Comparison of ENCODE assay signal across 15 cellular contexts in the genomic region with DNA sequence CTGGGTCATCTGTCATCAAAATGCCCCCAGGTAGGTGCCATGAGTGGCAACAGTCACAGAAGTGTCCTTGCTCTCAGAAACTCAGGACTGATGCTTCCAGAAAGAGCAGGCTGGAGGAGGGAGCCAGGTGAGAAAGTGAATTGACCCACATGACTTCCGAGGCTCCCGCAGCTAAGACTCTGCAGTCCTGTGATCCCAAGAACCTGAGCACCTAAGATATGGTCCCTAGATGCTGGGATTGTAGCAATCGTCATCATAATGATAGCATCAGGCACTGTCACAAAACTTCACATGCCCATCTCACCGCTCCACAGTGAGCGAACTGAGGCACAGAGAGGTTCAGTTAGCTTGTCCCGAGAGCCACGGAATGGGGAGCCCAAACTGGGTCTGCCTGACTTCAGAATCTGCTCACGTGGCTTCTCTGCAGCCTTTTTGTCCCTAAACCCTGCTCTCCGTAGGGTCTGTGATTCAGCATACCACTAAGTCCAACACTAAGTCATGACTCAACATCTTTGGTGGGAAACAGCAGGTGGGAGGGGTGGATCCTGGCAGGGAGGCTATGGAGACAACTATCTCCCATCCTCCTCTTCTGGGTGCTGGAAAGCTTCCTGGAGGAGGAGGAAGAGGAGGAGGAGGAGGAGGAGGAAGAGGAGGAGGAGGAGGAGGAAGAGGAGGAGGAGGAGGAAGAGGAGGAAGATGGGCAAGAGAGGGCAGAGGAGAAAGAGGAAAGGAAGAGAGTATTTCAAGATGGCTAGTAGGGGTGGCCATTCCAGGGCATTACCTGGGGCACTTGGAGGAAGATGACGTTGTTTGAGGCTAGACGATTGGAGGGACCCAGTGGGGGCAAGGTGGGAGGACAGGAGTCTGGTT. TPM values are rescaled to one million over a fixed set of nuclear protein-coding genes. Genes with fewer than 3 reads are reported as not detected.
DNase-seq lines count a peak whose midpoint lies in the region; ATAC-seq and TF ChIP-seq lines count a peak whose summit lies in the region.
"Had no signal": no experiment of that assay in that cellular context is flagged by ENCODE, and none has a peak within 500 bp of the region (broad histone marks: within the 10 kb centered on the region; RNA-seq: fewer than 3 reads in every experiment).

No MANE protein-coding gene starts in this region.

- no peak overlapping the region for H2AK5ac ChIP-seq in H9 (ENCODE audit: insufficient read length, low read length)

- no peak for TF ChIP-seq CTCF in brain microvascular endothelial cell (IDR thresholded peaks at IDR 0.05; ENCODE audit: low read depth, low read length, missing control alignments)
- no peak for TF ChIP-seq CTCF in H9 (conservative IDR thresholded peaks at IDR 0.05)

- H3K27ac ChIP-seq in brain microvascular endothelial cell (no peak overlapping the region), H9 (ENCODE audit: insufficient read length, low read depth, low read length) (no peak overlapping the region)
- H3K27ac ChIP-seq: dorsolateral prefrontal cortex had no signal

- H3K4me1 ChIP-seq in H9 (ENCODE audit: insufficient read depth, low read length), result 0 out of 2 replicates have a peak, but pooled peaks cover 4% of the 10 kb centered on the region

- H2BK15ac ChIP-seq in H9 (ENCODE audit: low read depth, low read length), result no peak overlapping the region

- peaks cover 46 to 74% of the 10 kb centered on the region in 2 experiments for H3K4me1 Mint-ChIP-seq in H9

- no peaks in the 10 kb centered on the region for H3K9me3 ChIP-seq in H9 (ENCODE audit: control insufficient read depth, low read depth, low read length)

- no peak overlapping the region for H3K4me2 ChIP-seq in H9 (ENCODE audit: insufficient read depth, insufficient read length, low read length)

- H3T11ph ChIP-seq in H9 (ENCODE audit: low read length), result no peak overlapping the region

- no peak overlapping the region for H2BK20ac ChIP-seq in H9 (ENCODE audit: low read depth, low read length, poor library complexity, severe bottlenecking)

- no peak overlapping the region for H3K18ac ChIP-seq in H9 (ENCODE audit: insufficient read length, low read depth, low read length)

- H2BK12ac ChIP-seq in H9 (ENCODE audit: insufficient read length, low read depth, low read length), result no peak overlapping the region

- no peaks in the 10 kb centered on the region for H3K79me2 ChIP-seq in H9 (ENCODE audit: insufficient read depth, low read length)

- no peak overlapping the region for H2BK120ac ChIP-seq in H9 (ENCODE audit: low read depth, low read length, poor library complexity, severe bottlenecking)

- H4K8ac ChIP-seq in H9 (replicated peaks; ENCODE audit: insufficient read length, low read depth, low read length), result no peak overlapping the region

- H3K36me3 ChIP-seq in brain microvascular endothelial cell (replicated peaks), result no peaks in the 10 kb centered on the region

- H3K56ac ChIP-seq in H9 (ENCODE audit: insufficient read length, low read depth, low read length), result no peak overlapping the region

- H3K79me1 ChIP-seq in H9 (ENCODE audit: insufficient read depth, low read depth, low read length, poor library complexity, severe bottlenecking), result no peaks in the 10 kb centered on the region

- H3K27me3 ChIP-seq in brain microvascular endothelial cell (replicated peaks) (peaks cover 54% of the 10 kb centered on the region), H9 (ENCODE audit: insufficient read depth, low read length) (peaks cover 26% of the 10 kb centered on the region; the same call in 1 of the 2 replicates)

- H3K9me3 Mint-ChIP-seq in H9, result no peaks in the 10 kb centered on the region; a peak in 1 of 5 replicates
- H3K9me3 Mint-ChIP-seq: activated naive CD8-positive, alpha-beta T cell treated with anti-CD3 and anti-CD28 coated beads, Interleukin-2, amount 50 U/mL, for 24 hours; nephron progenitor cell had no signal

- no peak overlapping the region for H4K91ac ChIP-seq in H9 (ENCODE audit: insufficient read length, low read depth, low read length)

- no peak for ATAC-seq in HG03342 (IDR thresholded peaks at IDR 0.05; ENCODE audit: unreplicated experiment)
- ATAC-seq: activated CD4-positive, CD25-positive, alpha-beta regulatory T cell treated with anti-CD3 and anti-CD28 coated beads, Interleukin-2, amount 50 U/mL, for 24 hours; activated naive CD8-positive, alpha-beta T cell treated with anti-CD3 and anti-CD28 coated beads, Interleukin-2, amount 50 U/mL, for 24 hours; left lobe of liver had no signal

- no CpG with 5 or more reads among the region's 11 CpGs for WGBS in H9 (ENCODE audit: extremely low coverage, insufficient read length, low lambda C conversion rate)

- peaks cover 89% of the 10 kb centered on the region for H3K27me3 Mint-ChIP-seq in H9 (ENCODE audit: low read depth)

- H3K4me3 ChIP-seq in brain microvascular endothelial cell (ENCODE audit: low read depth, low read length), result no peak overlapping the region
- H3K4me3 ChIP-seq: dorsolateral prefrontal cortex had no signal

- in situ Hi-C loops in brain microvascular endothelial cell (cut with HindIII; ENCODE audit: low pct_ligation_motif_present, low sequenced_read_pairs), result no loop called here

- no peak overlapping the region for H3K14ac ChIP-seq in H9 (ENCODE audit: insufficient read depth, low read length)

- no peak overlapping the region for H2AFZ ChIP-seq in H9 (ENCODE audit: low read length)

- H4K20me1 ChIP-seq in H9 (ENCODE audit: control insufficient read depth, insufficient read depth, insufficient read length), result no peaks in the 10 kb centered on the region

- no peak overlapping the region for H3K9ac ChIP-seq in H9 (ENCODE audit: extremely low read depth, insufficient read length, low read length)

- no peak overlapping the region for H3K4ac ChIP-seq in H9 (ENCODE audit: low read depth, low read length)

- H3K4me3 Mint-ChIP-seq in H9, result no peak overlapping the region; a peak in 1 of 5 replicates
- H3K4me3 Mint-ChIP-seq: activated naive CD8-positive, alpha-beta T cell treated with anti-CD3 and anti-CD28 coated beads, Interleukin-2, amount 50 U/mL, for 24 hours; nephron progenitor cell had no signal

- H2BK5ac ChIP-seq in H9 (ENCODE audit: insufficient read length, low read length), result no peak overlapping the region

- DNase-seq in Daoy (ENCODE audit: low read depth) (peak; percentile 84), LoVo (ENCODE audit: low spot score) (peak; percentile 41), brain microvascular endothelial cell (peak; percentile 54), non-pigmented ciliary epithelial cell (ENCODE audit: low read depth) (peak; percentile 28), H9 (no peak), NCI-H446 (lab: John Stamatoyannopoulos, UW) (no peak)
- DNase-seq: activated naive CD8-positive, alpha-beta T cell treated with anti-CD3 and anti-CD28 coated beads, Interleukin-2, amount 50 U/mL, for 24 hours; activated T-cell treated with anti-CD3 and anti-CD28 coated beads for 4 hours; dorsolateral prefrontal cortex; nephron progenitor cell; substantia nigra had no signal

- H3K36me3 Mint-ChIP-seq in H9 (ENCODE audit: insufficient read depth in 1 of 3, low read depth in 3 of 3), result no peaks in the 10 kb centered on the region; a peak in 1 of 7 replicates

- H3K27ac Mint-ChIP-seq in H9, result no peak overlapping the region
- H3K27ac Mint-ChIP-seq: activated naive CD8-positive, alpha-beta T cell treated with anti-CD3 and anti-CD28 coated beads, Interleukin-2, amount 50 U/mL, for 24 hours; nephron progenitor cell had no signal

- no peak overlapping the region for H3K23ac ChIP-seq in H9 (ENCODE audit: insufficient read length, low read depth, low read length)

- no peak overlapping the region for H4K5ac ChIP-seq in H9 (ENCODE audit: insufficient read length, low read depth, low read length)

- H3K23me2 ChIP-seq in H9 (ENCODE audit: insufficient read length, low read depth, low read length, poor library complexity, severe bottlenecking), result peaks cover 5% of the 10 kb centered on the region

RNA-seq across cellular contexts. Expression of gene DLX4, which starts 55.5 kb away (rescaled TPM):
- 0.11 TPM in 1 of 2 replicates, not detected in the other for total RNA-seq in Daoy (2014; rRNA removed; shearing (Covaris generic))
- total RNA-seq in H9 (2021), result 1.7 and 2.5 TPM in 2 replicates
- total RNA-seq: left lobe of liver, skeletal muscle tissue had no signal

Comparison
In these comparisons a context has a peak if more than half of its experiments do, and no peak if none do; other contexts are left out.
1. DNase-seq: peak in Daoy (single experiment), LoVo (single experiment), brain microvascular endothelial cell (single experiment) and non-pigmented ciliary epithelial cell (single experiment); none in H9 (single experiment) and NCI-H446 (0 of 2).